Comparison of ENCODE assay signal across 13 cellular contexts in genomic region chr15:62021991-62022600, GRCh38. TPM values are rescaled to one million over a fixed set of nuclear protein-coding genes. Genes with fewer than 3 reads are reported as not detected.
DNase-seq lines count a peak whose midpoint lies in the region; ATAC-seq, FAIRE-seq and TF ChIP-seq lines count a peak whose summit lies in the region.
"Had no signal": no experiment of that assay in that cellular context is flagged by ENCODE, and none has a peak within 500 bp of the region (broad histone marks: within the 10 kb centered on the region; RNA-seq: fewer than 3 reads in every experiment).

No MANE protein-coding gene starts in this region.

- no peak for TF ChIP-seq POLR2A in testis (IDR thresholded peaks at IDR 0.05)
- TF ChIP-seq POLR2A in esophagus muscularis mucosa (IDR thresholded peaks at IDR 0.05; ENCODE audit: low read depth) = no peak

- H3K4me1 ChIP-seq in testis = no peaks in the 10 kb centered on the region
- H3K4me1 ChIP-seq in esophagus muscularis mucosa = no peaks in the 10 kb centered on the region
- H3K4me1 ChIP-seq: SJSA1 had no signal

- 95 to 96% methylated on average over 3 of the region's 3 CpGs for WGBS in testis, 2 donors
- 98% methylated on average over 3 of the region's 3 CpGs for WGBS in esophagus muscularis mucosa

- DNase-seq in D721Med (ENCODE audit: insufficient read length, low spot score) (no peak), HT-29 (ENCODE audit: low spot score) (peak; percentile 33), WERI-Rb-1 (peak; percentile 6), testis (no peak), NCI-H526 treated with DMSO at 0.1 percent for 48 hours (lab: John Stamatoyannopoulos, UW) (no peak), esophagus muscularis mucosa (ENCODE audit: extremely low spot score) (no peak)
- DNase-seq: naive B cell; NCI-H2029 treated with DMSO at 0.1 percent for 48 hours; stimulated activated naive CD8-positive, alpha-beta T cell treated with anti-CD3 and anti-CD28 coated beads, Interleukin-15, Interleukin-2, amounts not matched to agents 100 U/mL and 50 U/mL, for 24 hours had no signal

- TF ChIP-seq EP300 in esophagus muscularis mucosa (IDR thresholded peaks at IDR 0.05) = no peak

- peak; percentile 41 for TF ChIP-seq CTCF in D721Med (IDR thresholded peaks at IDR 0.05; ENCODE audit: insufficient read depth, missing control alignments)
- peak; percentile 29; the same call in 1 of the 2 replicates for TF ChIP-seq CTCF in WERI-Rb-1 (IDR thresholded peaks at IDR 0.05; ENCODE audit: low read depth, low read length)
- TF ChIP-seq CTCF in testis (IDR thresholded peaks at IDR 0.05) = no peak
- no peak for TF ChIP-seq CTCF in esophagus muscularis mucosa (IDR thresholded peaks at IDR 0.05)

- intact Hi-C loops in testis (cut with DNase I; ENCODE audit: low total_unique reads) = no loop called here
- intact Hi-C loops in esophagus muscularis mucosa (cut with DNase I) = no loop called here

- peaks cover 2% of the 10 kb centered on the region for H3K9me3 ChIP-seq in WERI-Rb-1 (ENCODE audit: severe bottlenecking)
- H3K9me3 ChIP-seq in testis = no peaks in the 10 kb centered on the region
- H3K9me3 ChIP-seq in esophagus muscularis mucosa = no peaks in the 10 kb centered on the region

- H3K36me3 ChIP-seq in WERI-Rb-1 (0 out of 2 replicates have a peak, but pooled peaks cover 5% of the 10 kb centered on the region), testis (ENCODE audit: low read depth, missing control alignments) (no peaks in the 10 kb centered on the region), esophagus muscularis mucosa (peaks cover 0 to 42% (median 23%) of the 10 kb centered on the region in 4 donors)

- FAIRE-seq in D721Med (lab: Jason Lieb, UNC) = peak; percentile 6
- FAIRE-seq in islet of Langerhans (lab: Jason Lieb, UNC) = peak; percentile 41

- ATAC-seq in HG03571 (IDR thresholded peaks at IDR 0.05; ENCODE audit: unreplicated experiment) = no peak
- ATAC-seq: activated naive CD4-positive, alpha-beta T cell treated with anti-CD3 and anti-CD28 coated beads, Interleukin-2, amount 50 U/mL, for 72 hours; stimulated activated naive CD8-positive, alpha-beta T cell treated with anti-CD3 and anti-CD28 coated beads, Interleukin-15, Interleukin-2, amounts not matched to agents 100 U/mL and 50 U/mL, for 24 hours had no signal

- no peak overlapping the region for H3K4me3 ChIP-seq in WERI-Rb-1 (ENCODE audit: low read depth, low read length)
- no peak overlapping the region for H3K4me3 ChIP-seq in testis
- H3K4me3 ChIP-seq in esophagus muscularis mucosa = no peak overlapping the region
- H3K4me3 ChIP-seq: SJSA1 had no signal

- H3K27ac ChIP-seq in WERI-Rb-1 = no peak overlapping the region
- no peak overlapping the region for H3K27ac ChIP-seq in testis
- no peak overlapping the region for H3K27ac ChIP-seq in esophagus muscularis mucosa (replicated peaks in 1 of 4)
- H3K27ac ChIP-seq: SJSA1 had no signal

- H3K27me3 ChIP-seq in WERI-Rb-1 (ENCODE audit: insufficient read depth, low read depth, severe bottlenecking) (no peaks in the 10 kb centered on the region), testis (no peaks in the 10 kb centered on the region), esophagus muscularis mucosa (no peaks in the 10 kb centered on the region)
- H3K27me3 ChIP-seq: SJSA1 had no signal

RNA-seq across cellular contexts. Expression of gene VPS13C, which starts 38.2 kb away (rescaled TPM):
- 7.7 and 12.7 TPM in 2 replicates for total RNA-seq in HT-29 (2014; rRNA removed; shearing (Covaris generic))
- 10 to 100 TPM; 86.1 to 89.1 TPM for total RNA-seq in testis
- polyA plus RNA-seq in testis (ENCODE audit: insufficient read depth, low read depth, low replicate concordance) = 21.3 TPM
- 10 to 100 TPM; 58.5 to 86.0 (median 59.4) TPM for total RNA-seq in esophagus muscularis mucosa

RNA-seq across cellular contexts. Expression of gene C2CD4A, which starts 44.7 kb away (rescaled TPM):
- 0.10 and 0.58 TPM in 2 replicates for total RNA-seq in HT-29 (2014; rRNA removed; shearing (Covaris generic))
- total RNA-seq in testis (under 1 TPM; 0.12 to 0.39 TPM), esophagus muscularis mucosa (under 1 TPM in 1 of 4 donors, not detected in 3; 0.33 TPM)
- 0.08 TPM for polyA plus RNA-seq in testis (ENCODE audit: insufficient read depth, low read depth, low replicate concordance)
- total RNA-seq: SJSA1 had no signal

Comparison
In these comparisons a context has a peak if more than half of its experiments do, and no peak if none do; other contexts are left out.
1. DNase-seq: peak in HT-29 (single experiment) and WERI-Rb-1 (single experiment); none in D721Med (single experiment), testis (single experiment), NCI-H526 treated with DMSO at 0.1 percent for 48 hours (single experiment) and esophagus muscularis mucosa (single experiment).
2. CTCF ChIP-seq: peak in D721Med (single experiment) and WERI-Rb-1 (single experiment); none in testis (0 of 3) and esophagus muscularis mucosa (0 of 3).